1 cellular context compared by ENCODE assay signal in the genomic region with DNA sequence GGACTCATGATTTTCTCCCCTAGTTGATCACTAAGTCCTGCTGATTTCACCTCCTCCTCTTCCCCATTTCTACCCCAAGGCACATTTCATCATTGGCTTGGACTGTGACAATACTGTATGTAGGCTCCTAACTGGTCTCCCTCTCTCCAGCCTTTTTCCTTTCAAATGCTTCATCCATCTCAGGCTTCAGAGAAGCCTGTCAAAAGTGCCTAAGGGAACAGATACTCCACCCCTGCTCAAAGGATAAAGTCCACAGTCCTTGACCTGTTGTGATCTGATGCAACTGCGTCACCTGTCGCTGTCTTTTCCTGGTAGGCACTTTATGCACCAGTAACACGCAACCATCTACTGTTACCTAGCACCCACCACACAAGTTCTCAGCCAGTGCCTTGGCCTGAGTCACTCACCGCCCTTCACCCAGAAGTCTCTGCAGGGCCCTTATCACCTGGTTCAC.
A peak's percentile ranks its signal among the peaks of the same experiment; 100 is the strongest.
TF ChIP-seq lines count a peak whose summit lies in the region.

No MANE protein-coding gene starts in this region.

TF ChIP-seq in HepG2, 621 proteins besides CTCF, POLR2A, EP300 and RAD21 (continued from another document and continues in another):
- TF ChIP-seq, protein P1, sequence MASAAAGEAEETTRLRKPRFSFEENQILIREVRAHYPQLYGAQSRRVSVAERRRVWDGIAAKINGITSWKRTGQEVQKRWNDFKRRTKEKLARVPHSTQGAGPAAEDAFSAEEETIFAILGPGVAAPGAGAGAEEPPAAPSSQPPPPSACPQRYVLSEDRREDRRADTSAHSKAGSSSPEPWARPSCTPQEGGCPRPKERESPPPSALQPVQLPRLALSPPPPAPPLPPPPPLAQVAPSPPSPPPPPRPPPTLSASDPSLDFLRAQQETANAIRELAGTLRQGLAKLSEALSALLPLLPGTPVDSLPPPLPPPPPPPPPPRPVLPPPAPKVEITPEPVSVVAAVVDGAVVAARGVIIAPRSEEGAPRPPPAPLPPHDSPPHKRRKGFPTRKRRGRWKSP (CRISPR knock-in tag; IDR thresholded peaks at IDR 0.05) = no peak
- TF ChIP-seq YEATS4 (CRISPR knock-in tag; IDR thresholded peaks at IDR 0.05; ENCODE audit: borderline replicate concordance) (no peak), KAT7 (CRISPR knock-in tag; IDR thresholded peaks at IDR 0.05; ENCODE audit: borderline replicate concordance) (no peak), ZNF382 (CRISPR knock-in tag; IDR thresholded peaks at IDR 0.05; ENCODE audit: borderline replicate concordance) (no peak), XBP1 (CRISPR knock-in tag; IDR thresholded peaks at IDR 0.05) (no peak), ZNF20 (CRISPR knock-in tag; IDR thresholded peaks at IDR 0.05) (no peak), ZNF335 (CRISPR knock-in tag; IDR thresholded peaks at IDR 0.05) (peak; percentile 39; the same call in 1 of the 2 replicates), ZNF501 (CRISPR knock-in tag; IDR thresholded peaks at IDR 0.05) (no peak), PPARG (CRISPR knock-in tag; conservative IDR thresholded peaks at IDR 0.05) (no peak), NR1H2 (CRISPR knock-in tag; IDR thresholded peaks at IDR 0.05; ENCODE audit: borderline replicate concordance, low read depth) (no peak), KLF6 (CRISPR knock-in tag; IDR thresholded peaks at IDR 0.05) (no peak), NCOA2 (CRISPR knock-in tag; IDR thresholded peaks at IDR 0.05) (peak; percentile 72), ZFP62 (CRISPR knock-in tag; IDR thresholded peaks at IDR 0.05) (no peak), FOXA3 (CRISPR knock-in tag; IDR thresholded peaks at IDR 0.05) (peak; percentile 82), NR2F1 (CRISPR knock-in tag; IDR thresholded peaks at IDR 0.05) (peak; percentile 87 to 94), ARNT (IDR thresholded peaks at IDR 0.05) (no peak), FOXO1 (CRISPR knock-in tag; IDR thresholded peaks at IDR 0.05) (0 out of 2 replicates have a peak, but pooled peaks have one; percentile 61), KDM1A (CRISPR knock-in tag; IDR thresholded peaks at IDR 0.05) (peak; percentile 52; the same call in 1 of the 2 replicates), MAFK (conservative IDR thresholded peaks at IDR 0.05 in 1 of 2, IDR thresholded peaks at IDR 0.05 in 1 of 2; ENCODE audit: low read length in 2 of 2) (no peak), NONO (IDR thresholded peaks at IDR 0.05) (no peak), NONO (CRISPR knock-in tag; conservative IDR thresholded peaks at IDR 0.05) (no peak), SP1 (IDR thresholded peaks at IDR 0.05) (no peak), SP1 (CRISPR knock-in tag; IDR thresholded peaks at IDR 0.05) (no peak), MBNL3 (CRISPR knock-in tag; conservative IDR thresholded peaks at IDR 0.05) (no peak), KAT8 (CRISPR knock-in tag; IDR thresholded peaks at IDR 0.05) (peak; percentile 55; the same call in 1 of the 2 replicates), NAIF1 (CRISPR knock-in tag; IDR thresholded peaks at IDR 0.05; ENCODE audit: borderline replicate concordance) (no peak), ZNF883 (CRISPR knock-in tag; IDR thresholded peaks at IDR 0.05; ENCODE audit: not compliant biosample characterization) (no peak), CBX2 (IDR thresholded peaks at IDR 0.05; ENCODE audit: low read depth, low read length) (no peak), CBX2 (CRISPR knock-in tag; IDR thresholded peaks at IDR 0.05; ENCODE audit: low read depth) (no peak), ARHGAP35 (CRISPR knock-in tag; IDR thresholded peaks at IDR 0.05; ENCODE audit: borderline replicate concordance) (no peak)
- TF ChIP-seq, protein P2, sequence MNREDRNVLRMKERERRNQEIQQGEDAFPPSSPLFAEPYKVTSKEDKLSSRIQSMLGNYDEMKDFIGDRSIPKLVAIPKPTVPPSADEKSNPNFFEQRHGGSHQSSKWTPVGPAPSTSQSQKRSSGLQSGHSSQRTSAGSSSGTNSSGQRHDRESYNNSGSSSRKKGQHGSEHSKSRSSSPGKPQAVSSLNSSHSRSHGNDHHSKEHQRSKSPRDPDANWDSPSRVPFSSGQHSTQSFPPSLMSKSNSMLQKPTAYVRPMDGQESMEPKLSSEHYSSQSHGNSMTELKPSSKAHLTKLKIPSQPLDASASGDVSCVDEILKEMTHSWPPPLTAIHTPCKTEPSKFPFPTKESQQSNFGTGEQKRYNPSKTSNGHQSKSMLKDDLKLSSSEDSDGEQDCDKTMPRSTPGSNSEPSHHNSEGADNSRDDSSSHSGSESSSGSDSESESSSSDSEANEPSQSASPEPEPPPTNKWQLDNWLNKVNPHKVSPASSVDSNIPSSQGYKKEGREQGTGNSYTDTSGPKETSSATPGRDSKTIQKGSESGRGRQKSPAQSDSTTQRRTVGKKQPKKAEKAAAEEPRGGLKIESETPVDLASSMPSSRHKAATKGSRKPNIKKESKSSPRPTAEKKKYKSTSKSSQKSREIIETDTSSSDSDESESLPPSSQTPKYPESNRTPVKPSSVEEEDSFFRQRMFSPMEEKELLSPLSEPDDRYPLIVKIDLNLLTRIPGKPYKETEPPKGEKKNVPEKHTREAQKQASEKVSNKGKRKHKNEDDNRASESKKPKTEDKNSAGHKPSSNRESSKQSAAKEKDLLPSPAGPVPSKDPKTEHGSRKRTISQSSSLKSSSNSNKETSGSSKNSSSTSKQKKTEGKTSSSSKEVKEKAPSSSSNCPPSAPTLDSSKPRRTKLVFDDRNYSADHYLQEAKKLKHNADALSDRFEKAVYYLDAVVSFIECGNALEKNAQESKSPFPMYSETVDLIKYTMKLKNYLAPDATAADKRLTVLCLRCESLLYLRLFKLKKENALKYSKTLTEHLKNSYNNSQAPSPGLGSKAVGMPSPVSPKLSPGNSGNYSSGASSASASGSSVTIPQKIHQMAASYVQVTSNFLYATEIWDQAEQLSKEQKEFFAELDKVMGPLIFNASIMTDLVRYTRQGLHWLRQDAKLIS (CRISPR knock-in tag; IDR thresholded peaks at IDR 0.05) = no peak
- TF ChIP-seq, protein P3, sequence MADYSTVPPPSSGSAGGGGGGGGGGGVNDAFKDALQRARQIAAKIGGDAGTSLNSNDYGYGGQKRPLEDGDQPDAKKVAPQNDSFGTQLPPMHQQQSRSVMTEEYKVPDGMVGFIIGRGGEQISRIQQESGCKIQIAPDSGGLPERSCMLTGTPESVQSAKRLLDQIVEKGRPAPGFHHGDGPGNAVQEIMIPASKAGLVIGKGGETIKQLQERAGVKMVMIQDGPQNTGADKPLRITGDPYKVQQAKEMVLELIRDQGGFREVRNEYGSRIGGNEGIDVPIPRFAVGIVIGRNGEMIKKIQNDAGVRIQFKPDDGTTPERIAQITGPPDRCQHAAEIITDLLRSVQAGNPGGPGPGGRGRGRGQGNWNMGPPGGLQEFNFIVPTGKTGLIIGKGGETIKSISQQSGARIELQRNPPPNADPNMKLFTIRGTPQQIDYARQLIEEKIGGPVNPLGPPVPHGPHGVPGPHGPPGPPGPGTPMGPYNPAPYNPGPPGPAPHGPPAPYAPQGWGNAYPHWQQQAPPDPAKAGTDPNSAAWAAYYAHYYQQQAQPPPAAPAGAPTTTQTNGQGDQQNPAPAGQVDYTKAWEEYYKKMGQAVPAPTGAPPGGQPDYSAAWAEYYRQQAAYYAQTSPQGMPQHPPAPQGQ (CRISPR knock-in tag; IDR thresholded peaks at IDR 0.05; ENCODE audit: borderline replicate concordance) = no peak
- TF ChIP-seq, protein P4, sequence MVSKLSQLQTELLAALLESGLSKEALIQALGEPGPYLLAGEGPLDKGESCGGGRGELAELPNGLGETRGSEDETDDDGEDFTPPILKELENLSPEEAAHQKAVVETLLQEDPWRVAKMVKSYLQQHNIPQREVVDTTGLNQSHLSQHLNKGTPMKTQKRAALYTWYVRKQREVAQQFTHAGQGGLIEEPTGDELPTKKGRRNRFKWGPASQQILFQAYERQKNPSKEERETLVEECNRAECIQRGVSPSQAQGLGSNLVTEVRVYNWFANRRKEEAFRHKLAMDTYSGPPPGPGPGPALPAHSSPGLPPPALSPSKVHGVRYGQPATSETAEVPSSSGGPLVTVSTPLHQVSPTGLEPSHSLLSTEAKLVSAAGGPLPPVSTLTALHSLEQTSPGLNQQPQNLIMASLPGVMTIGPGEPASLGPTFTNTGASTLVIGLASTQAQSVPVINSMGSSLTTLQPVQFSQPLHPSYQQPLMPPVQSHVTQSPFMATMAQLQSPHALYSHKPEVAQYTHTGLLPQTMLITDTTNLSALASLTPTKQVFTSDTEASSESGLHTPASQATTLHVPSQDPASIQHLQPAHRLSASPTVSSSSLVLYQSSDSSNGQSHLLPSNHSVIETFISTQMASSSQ (IDR thresholded peaks at IDR 0.05; ENCODE audit: low read depth) = no peak
- TF ChIP-seq, protein P4 (CRISPR knock-in tag; IDR thresholded peaks at IDR 0.05; ENCODE audit: borderline replicate concordance) = no peak
- TF ChIP-seq, protein P5, sequence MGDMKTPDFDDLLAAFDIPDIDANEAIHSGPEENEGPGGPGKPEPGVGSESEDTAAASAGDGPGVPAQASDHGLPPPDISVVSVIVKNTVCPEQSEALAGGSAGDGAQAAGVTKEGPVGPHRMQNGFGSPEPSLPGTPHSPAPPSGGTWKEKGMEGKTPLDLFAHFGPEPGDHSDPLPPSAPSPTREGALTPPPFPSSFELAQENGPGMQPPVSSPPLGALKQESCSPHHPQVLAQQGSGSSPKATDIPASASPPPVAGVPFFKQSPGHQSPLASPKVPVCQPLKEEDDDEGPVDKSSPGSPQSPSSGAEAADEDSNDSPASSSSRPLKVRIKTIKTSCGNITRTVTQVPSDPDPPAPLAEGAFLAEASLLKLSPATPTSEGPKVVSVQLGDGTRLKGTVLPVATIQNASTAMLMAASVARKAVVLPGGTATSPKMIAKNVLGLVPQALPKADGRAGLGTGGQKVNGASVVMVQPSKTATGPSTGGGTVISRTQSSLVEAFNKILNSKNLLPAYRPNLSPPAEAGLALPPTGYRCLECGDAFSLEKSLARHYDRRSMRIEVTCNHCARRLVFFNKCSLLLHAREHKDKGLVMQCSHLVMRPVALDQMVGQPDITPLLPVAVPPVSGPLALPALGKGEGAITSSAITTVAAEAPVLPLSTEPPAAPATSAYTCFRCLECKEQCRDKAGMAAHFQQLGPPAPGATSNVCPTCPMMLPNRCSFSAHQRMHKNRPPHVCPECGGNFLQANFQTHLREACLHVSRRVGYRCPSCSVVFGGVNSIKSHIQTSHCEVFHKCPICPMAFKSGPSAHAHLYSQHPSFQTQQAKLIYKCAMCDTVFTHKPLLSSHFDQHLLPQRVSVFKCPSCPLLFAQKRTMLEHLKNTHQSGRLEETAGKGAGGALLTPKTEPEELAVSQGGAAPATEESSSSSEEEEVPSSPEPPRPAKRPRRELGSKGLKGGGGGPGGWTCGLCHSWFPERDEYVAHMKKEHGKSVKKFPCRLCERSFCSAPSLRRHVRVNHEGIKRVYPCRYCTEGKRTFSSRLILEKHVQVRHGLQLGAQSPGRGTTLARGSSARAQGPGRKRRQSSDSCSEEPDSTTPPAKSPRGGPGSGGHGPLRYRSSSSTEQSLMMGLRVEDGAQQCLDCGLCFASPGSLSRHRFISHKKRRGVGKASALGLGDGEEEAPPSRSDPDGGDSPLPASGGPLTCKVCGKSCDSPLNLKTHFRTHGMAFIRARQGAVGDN (CRISPR knock-in tag; IDR thresholded peaks at IDR 0.05) = no peak
- TF ChIP-seq, protein P6, sequence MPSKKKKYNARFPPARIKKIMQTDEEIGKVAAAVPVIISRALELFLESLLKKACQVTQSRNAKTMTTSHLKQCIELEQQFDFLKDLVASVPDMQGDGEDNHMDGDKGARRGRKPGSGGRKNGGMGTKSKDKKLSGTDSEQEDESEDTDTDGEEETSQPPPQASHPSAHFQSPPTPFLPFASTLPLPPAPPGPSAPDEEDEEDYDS (CRISPR knock-in tag; IDR thresholded peaks at IDR 0.05) = no peak
- TF ChIP-seq, protein P7, sequence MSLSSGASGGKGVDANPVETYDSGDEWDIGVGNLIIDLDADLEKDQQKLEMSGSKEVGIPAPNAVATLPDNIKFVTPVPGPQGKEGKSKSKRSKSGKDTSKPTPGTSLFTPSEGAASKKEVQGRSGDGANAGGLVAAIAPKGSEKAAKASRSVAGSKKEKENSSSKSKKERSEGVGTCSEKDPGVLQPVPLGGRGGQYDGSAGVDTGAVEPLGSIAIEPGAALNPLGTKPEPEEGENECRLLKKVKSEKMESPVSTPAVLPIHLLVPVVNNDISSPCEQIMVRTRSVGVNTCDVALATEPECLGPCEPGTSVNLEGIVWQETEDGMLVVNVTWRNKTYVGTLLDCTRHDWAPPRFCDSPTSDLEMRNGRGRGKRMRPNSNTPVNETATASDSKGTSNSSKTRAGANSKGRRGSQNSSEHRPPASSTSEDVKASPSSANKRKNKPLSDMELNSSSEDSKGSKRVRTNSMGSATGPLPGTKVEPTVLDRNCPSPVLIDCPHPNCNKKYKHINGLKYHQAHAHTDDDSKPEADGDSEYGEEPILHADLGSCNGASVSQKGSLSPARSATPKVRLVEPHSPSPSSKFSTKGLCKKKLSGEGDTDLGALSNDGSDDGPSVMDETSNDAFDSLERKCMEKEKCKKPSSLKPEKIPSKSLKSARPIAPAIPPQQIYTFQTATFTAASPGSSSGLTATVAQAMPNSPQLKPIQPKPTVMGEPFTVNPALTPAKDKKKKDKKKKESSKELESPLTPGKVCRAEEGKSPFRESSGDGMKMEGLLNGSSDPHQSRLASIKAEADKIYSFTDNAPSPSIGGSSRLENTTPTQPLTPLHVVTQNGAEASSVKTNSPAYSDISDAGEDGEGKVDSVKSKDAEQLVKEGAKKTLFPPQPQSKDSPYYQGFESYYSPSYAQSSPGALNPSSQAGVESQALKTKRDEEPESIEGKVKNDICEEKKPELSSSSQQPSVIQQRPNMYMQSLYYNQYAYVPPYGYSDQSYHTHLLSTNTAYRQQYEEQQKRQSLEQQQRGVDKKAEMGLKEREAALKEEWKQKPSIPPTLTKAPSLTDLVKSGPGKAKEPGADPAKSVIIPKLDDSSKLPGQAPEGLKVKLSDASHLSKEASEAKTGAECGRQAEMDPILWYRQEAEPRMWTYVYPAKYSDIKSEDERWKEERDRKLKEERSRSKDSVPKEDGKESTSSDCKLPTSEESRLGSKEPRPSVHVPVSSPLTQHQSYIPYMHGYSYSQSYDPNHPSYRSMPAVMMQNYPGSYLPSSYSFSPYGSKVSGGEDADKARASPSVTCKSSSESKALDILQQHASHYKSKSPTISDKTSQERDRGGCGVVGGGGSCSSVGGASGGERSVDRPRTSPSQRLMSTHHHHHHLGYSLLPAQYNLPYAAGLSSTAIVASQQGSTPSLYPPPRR (CRISPR knock-in tag; IDR thresholded peaks at IDR 0.05; ENCODE audit: borderline replicate concordance) = no peak
